Comparison of ENCODE assay signal across 8 cellular contexts in the genomic region with DNA sequence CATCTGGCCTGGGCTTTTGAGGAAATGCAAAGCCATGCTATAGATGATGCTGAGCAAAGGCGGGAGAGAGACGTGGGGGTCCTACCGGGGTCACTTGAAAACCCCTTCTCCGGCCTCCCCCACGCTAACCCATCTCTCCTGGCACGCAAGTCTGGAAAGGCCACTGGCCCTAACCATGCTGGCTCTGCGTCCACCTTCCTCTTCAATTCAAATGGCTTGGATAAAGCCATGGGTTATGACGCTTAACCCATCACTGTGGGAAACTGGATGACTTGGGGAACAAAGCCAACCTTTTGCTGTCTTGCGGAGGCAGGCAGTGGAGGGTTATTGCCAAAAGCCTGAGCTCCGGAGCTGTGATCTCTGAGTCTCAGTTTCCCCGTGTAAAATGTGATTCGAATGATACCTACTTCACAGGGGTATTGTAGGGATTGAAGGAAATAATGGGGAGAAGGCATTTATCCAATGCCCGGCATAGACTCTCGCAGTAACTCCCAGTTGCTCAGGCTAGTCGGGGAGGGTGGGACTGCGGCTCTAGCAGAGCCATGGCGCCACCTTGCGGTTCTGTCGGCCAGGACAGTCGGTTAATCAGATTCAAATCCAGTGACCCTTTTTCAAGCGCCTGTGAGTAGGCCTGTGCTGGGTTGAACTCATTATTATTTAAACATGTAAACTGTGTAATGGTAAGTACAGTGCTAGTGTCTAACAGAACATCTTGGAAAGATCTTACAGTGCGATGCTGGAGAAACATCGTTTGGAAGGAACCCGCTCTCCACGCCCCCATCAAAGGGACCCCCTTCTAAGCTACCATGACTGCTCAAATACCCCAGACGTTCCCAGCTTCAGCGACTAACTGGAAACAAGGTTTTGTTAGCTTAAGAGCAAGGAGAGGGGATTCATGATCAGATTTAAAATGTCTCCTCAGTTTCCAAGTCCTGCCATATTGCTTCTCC. TPM values are rescaled to one million over a fixed set of nuclear protein-coding genes. Genes with fewer than 3 reads are reported as not detected.
A peak's percentile ranks its signal among the peaks of the same experiment; 100 is the strongest.
DNase-seq lines count a peak whose midpoint lies in the region; TF ChIP-seq lines count a peak whose summit lies in the region.

No MANE protein-coding gene starts in this region.

- peak; percentile 31 for DNase-seq in GF-D8 (lab: John Stamatoyannopoulos, UW)
- peak; percentile 90 for DNase-seq in HEK293T (ENCODE audit: extremely low spot score)
- peak; percentile 77 for DNase-seq in NCI-H1092 (lab: John Stamatoyannopoulos, UW)
- DNase-seq in SKM-1 (lab: John Stamatoyannopoulos, UW; ENCODE audit: unreplicated experiment), result peak; percentile 87
- peak; percentile 89 for DNase-seq in activated naive CD4-positive, alpha-beta T cell treated with anti-CD3 and anti-CD28 coated beads for 36 hours
- peak; percentile 81 to 96 (median 92) for DNase-seq in head of caudate nucleus
- peak; percentile 80 for DNase-seq in progenitor cell of endocrine pancreas (ENCODE audit: low spot score, unreplicated experiment)
- peak; percentile 89 for DNase-seq in ureter (ENCODE audit: low spot score)

- TF ChIP-seq CTCF in progenitor cell of endocrine pancreas (IDR thresholded peaks at IDR 0.05; ENCODE audit: unreplicated experiment), result peak; percentile 97

- H3K4me3 Mint-ChIP-seq in activated naive CD4-positive, alpha-beta T cell treated with anti-CD3 and anti-CD28 coated beads for 36 hours, result no peak overlapping the region
- H3K4me3 Mint-ChIP-seq in progenitor cell of endocrine pancreas (ENCODE audit: low read depth), result no peak overlapping the region

- no peaks in the 10 kb centered on the region for H3K9me3 Mint-ChIP-seq in activated naive CD4-positive, alpha-beta T cell treated with anti-CD3 and anti-CD28 coated beads for 36 hours
- no peaks in the 10 kb centered on the region for H3K9me3 Mint-ChIP-seq in progenitor cell of endocrine pancreas (ENCODE audit: low read depth)

- H3K27me3 Mint-ChIP-seq in activated naive CD4-positive, alpha-beta T cell treated with anti-CD3 and anti-CD28 coated beads for 36 hours (ENCODE audit: low read depth), result no peaks in the 10 kb centered on the region
- peaks cover 14% of the 10 kb centered on the region for H3K27me3 Mint-ChIP-seq in progenitor cell of endocrine pancreas

- CTCF ChIA-PET in HEK293T (lab: Yijun Ruan, JAX), result interaction anchor here (0.5 to 4.6 kb wide), 5 partner anchors 13 to 141 kb away, joined by 3 to 19 read pairs (median 4); no protein-coding TSS in a partner anchor
- CTCF ChIA-PET in activated naive CD4-positive, alpha-beta T cell treated with anti-CD3 and anti-CD28 coated beads for 36 hours (lab: Charles Lee), result interaction anchor here (0.5 to 3.7 kb wide), 29 partner anchors 10 to 1190 kb away, joined by 3 to 41 read pairs (median 3); partner anchors contain the start of gene SLC30A1

- POLR2A ChIA-PET in HEK293T (lab: Yijun Ruan, JAX), result interaction anchor here (0.8 to 0.9 kb wide), 2 partner anchors 76 to 140 kb away, joined by 3 read pairs; partner anchors contain the start of gene SLC30A1

- no peaks in the 10 kb centered on the region for H3K36me3 Mint-ChIP-seq in activated naive CD4-positive, alpha-beta T cell treated with anti-CD3 and anti-CD28 coated beads for 36 hours (ENCODE audit: low read depth)
- no peaks in the 10 kb centered on the region for H3K36me3 Mint-ChIP-seq in progenitor cell of endocrine pancreas (ENCODE audit: insufficient read depth)

- intact Hi-C loops in activated naive CD4-positive, alpha-beta T cell treated with anti-CD3 and anti-CD28 coated beads for 36 hours (cut with micrococcal nuclease), result loop anchor here (1.0 to 10.0 kb wide), 6 partner anchors 78 to 1070 kb away; no protein-coding TSS in a partner anchor
- intact Hi-C loops in head of caudate nucleus (cut with DNase I), result loop anchor here (5.0 kb wide), 2 partner anchors 78 to 138 kb away; partner anchors contain the start of gene SLC30A1

- no peak overlapping the region for H3K27ac Mint-ChIP-seq in activated naive CD4-positive, alpha-beta T cell treated with anti-CD3 and anti-CD28 coated beads for 36 hours
- no peak overlapping the region for H3K27ac Mint-ChIP-seq in progenitor cell of endocrine pancreas

- H3K4me1 Mint-ChIP-seq in activated naive CD4-positive, alpha-beta T cell treated with anti-CD3 and anti-CD28 coated beads for 36 hours (ENCODE audit: low read depth), result no peaks in the 10 kb centered on the region
- H3K4me1 Mint-ChIP-seq in progenitor cell of endocrine pancreas (ENCODE audit: low read depth), result peaks cover 6% of the 10 kb centered on the region

TF ChIP-seq in HEK293T, 16 proteins besides CTCF, POLR2A, EP300 and RAD21:
- TF ChIP-seq FOXM1 (IDR thresholded peaks at IDR 0.05; ENCODE audit: borderline replicate concordance) (no peak), LEF1 (IDR thresholded peaks at IDR 0.05; ENCODE audit: borderline replicate concordance) (no peak), ARNT (IDR thresholded peaks at IDR 0.05) (no peak)

RNA-seq across cellular contexts. Expression of gene NEK2, which starts 20.3 kb away (rescaled TPM):
- 10 to 100 TPM; 60.8 to 62.3 TPM for total RNA-seq in activated naive CD4-positive, alpha-beta T cell treated with anti-CD3 and anti-CD28 coated beads for 36 hours
- total RNA-seq in progenitor cell of endocrine pancreas (17.6 and 20.8 TPM in 2 replicates), ureter (not detected)

Comparison
In these comparisons a context has a peak if more than half of its experiments do, and no peak if none do; other contexts are left out.
1. Peak in every context shown above with its lines: DNase-seq.
2. DNase-seq: peak in every context shown above with its lines; median percentile 92 in head of caudate nucleus; 90 in HEK293T; 89 in activated naive CD4-positive, alpha-beta T cell treated with anti-CD3 and anti-CD28 coated beads for 36 hours; 89 in ureter; 87 in SKM-1; 80 in progenitor cell of endocrine pancreas; 77 in NCI-H1092; 31 in GF-D8.
3. RNA of gene NEK2, which starts 20.3 kb away (total RNA-seq): 60.8 to 62.3 TPM in activated naive CD4-positive, alpha-beta T cell treated with anti-CD3 and anti-CD28 coated beads for 36 hours and 17.6 to 20.8 TPM in progenitor cell of endocrine pancreas; not detected in ureter (single experiment); every median in the first group is over 10 times any median in the second.